In the genomic region with DNA sequence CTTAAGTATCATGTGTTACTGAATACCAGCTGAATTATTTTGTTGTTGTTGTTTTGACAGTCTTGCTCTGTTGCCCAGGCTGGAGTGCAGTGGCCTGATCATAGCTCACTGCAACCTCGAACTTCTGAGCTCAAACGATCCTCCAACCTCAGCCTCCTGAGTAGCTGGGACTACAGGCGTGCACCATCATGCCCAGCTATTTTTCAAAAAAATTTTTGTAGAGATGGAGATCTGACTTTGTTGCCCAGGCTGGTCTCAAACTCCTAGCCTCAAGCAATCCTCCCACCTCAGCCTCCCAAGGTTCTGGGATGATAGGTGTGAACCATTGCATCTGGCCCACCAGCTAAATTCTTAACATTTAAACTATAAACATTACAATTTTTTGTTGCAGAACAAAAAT, we compare ENCODE assay signal across 7 cellular contexts. TPM values are rescaled to one million over a fixed set of nuclear protein-coding genes. Genes with fewer than 3 reads are reported as not detected.
"Had no signal": no experiment of that assay in that cellular context is flagged by ENCODE, and none has a peak within 500 bp of the region (broad histone marks: within the 10 kb centered on the region; RNA-seq: fewer than 3 reads in every experiment).

No MANE protein-coding gene starts in this region.

RNA-seq across cellular contexts. Expression of a gene that starts 21.2 kb away (rescaled TPM):
- total RNA-seq: activated CD8-positive, alpha-beta memory T cell treated with anti-CD3 and anti-CD28 coated beads for 36 hours; activated naive CD8-positive, alpha-beta T cell treated with anti-CD3 and anti-CD28 coated beads for 36 hours; activated T-cell treated with anti-CD3 and anti-CD28 coated beads, Interleukin-2, amount 50 U/mL, for 72 hours; activated T-helper 17 cell treated with anti-CD3 and anti-CD28 coated beads, Interleukin-2, amount 50 U/mL, for 72 hours; PC-9; Right ventricle myocardium inferior; SK-MEL-5 had no signal
